ENCODE assay signal across 27 cellular contexts in genomic region chr1:39422604-39423003, GRCh38.
A peak's percentile ranks its signal among the peaks of the same experiment; 100 is the strongest.
DNase-seq lines count a peak whose midpoint lies in the region; ATAC-seq lines count a peak whose summit lies in the region.
"Had no signal": no experiment of that assay in that cellular context is flagged by ENCODE, and none has a peak within 500 bp of the region (broad histone marks: within the 10 kb centered on the region; RNA-seq: fewer than 3 reads in every experiment).

No MANE protein-coding gene starts in this region.

- H3K9me3 ChIP-seq in Karpas-422 (ENCODE audit: low read length) = no peaks in the 10 kb centered on the region
- H3K9me3 ChIP-seq: esophagus muscularis mucosa, heart left ventricle, left ventricle myocardium inferior, vagina had no signal

- no peak overlapping the region for H3K9ac ChIP-seq in Karpas-422 (ENCODE audit: low read length)
- H3K9ac ChIP-seq: GM23248, neural progenitor cell, parathyroid adenoma had no signal

- intact Hi-C loops in activated T-helper 2 cell treated with anti-CD3 and anti-CD28 coated beads, Interferon-gamma antibody, Interleukin-2, Interleukin-4, amounts not matched to agents 10 μg/mL and 5 μg/mL and 100 μg/mL, durations not matched to agents 14 hours and 24 hours and 36 hours (cut with micrococcal nuclease) = no loop called here

- no peaks in the 10 kb centered on the region for H3K9me3 Mint-ChIP-seq in activated T-cell treated with anti-CD3 and anti-CD28 coated beads, Interleukin-2, amount 50 U/mL, for 72 hours
- no peaks in the 10 kb centered on the region for H3K9me3 Mint-ChIP-seq in activated T-helper 2 cell treated with anti-CD3 and anti-CD28 coated beads, Interferon-gamma antibody, Interleukin-2, Interleukin-4, amounts not matched to agents 10 μg/mL and 5 μg/mL and 100 μg/mL, durations not matched to agents 14 hours and 24 hours and 36 hours
- H3K9me3 Mint-ChIP-seq: activated naive CD4-positive, alpha-beta T cell treated with anti-CD3 and anti-CD28 coated beads, Interleukin-2, amount 50 U/mL, for 72 hours; neural progenitor cell had no signal

- H3K36me3 Mint-ChIP-seq in activated T-cell treated with anti-CD3 and anti-CD28 coated beads, Interleukin-2, amount 50 U/mL, for 72 hours (ENCODE audit: insufficient read depth in 2 of 2) = peaks cover 13 to 17% of the 10 kb centered on the region in 2 donors
- peaks cover 58% of the 10 kb centered on the region for H3K36me3 Mint-ChIP-seq in activated T-helper 2 cell treated with anti-CD3 and anti-CD28 coated beads, Interferon-gamma antibody, Interleukin-2, Interleukin-4, amounts not matched to agents 10 μg/mL and 5 μg/mL and 100 μg/mL, durations not matched to agents 14 hours and 24 hours and 36 hours (ENCODE audit: low read depth)

- no peaks in the 10 kb centered on the region for H3K36me3 ChIP-seq in Karpas-422 (ENCODE audit: insufficient read depth, low read length)

- H3K9me2 ChIP-seq in Karpas-422 (replicated peaks; ENCODE audit: insufficient read depth, low read length) = no peaks in the 10 kb centered on the region

- no peak overlapping the region for H2AFZ ChIP-seq in Karpas-422 (ENCODE audit: low read length)
- H2AFZ ChIP-seq: GM23248, neural progenitor cell, parathyroid adenoma had no signal

- no peak overlapping the region for H3K27ac ChIP-seq in Karpas-422 (ENCODE audit: low read length)
- H3K27ac ChIP-seq: esophagus muscularis mucosa, GM23248, heart left ventricle, left ventricle myocardium inferior, neural progenitor cell, parathyroid adenoma, skin epidermis, vagina, VCaP had no signal

- no peaks in the 10 kb centered on the region for H3K27me3 ChIP-seq in Karpas-422 (ENCODE audit: low read length)
- H3K27me3 ChIP-seq: esophagus muscularis mucosa, heart left ventricle, neural progenitor cell, vagina had no signal

- no peak overlapping the region for H3K4me2 ChIP-seq in Karpas-422 (ENCODE audit: low read depth, low read length, poor library complexity, severe bottlenecking)
- H3K4me2 ChIP-seq: neural progenitor cell had no signal

- H3K4me3 ChIP-seq in Karpas-422 (ENCODE audit: low read length) = no peak overlapping the region
- H3K4me3 ChIP-seq: esophagus muscularis mucosa, GM23248, heart left ventricle, left ventricle myocardium inferior, neural progenitor cell, skin epidermis, vagina had no signal

- DNase-seq in activated T-cell treated with anti-CD3 and anti-CD28 coated beads, Interleukin-2, amount 50 U/mL, for 72 hours = no peak
- no peak for DNase-seq in activated T-cell treated with anti-CD3 and anti-CD28 coated beads, Interleukin-2, amount 50 U/mL, for 48 hours
- peak; percentile 53 for DNase-seq in Karpas-422
- DNase-seq in activated T-helper 2 cell treated with anti-CD3 and anti-CD28 coated beads, Interferon-gamma antibody, Interleukin-2, Interleukin-4, amounts not matched to agents 10 μg/mL and 5 μg/mL and 100 μg/mL, durations not matched to agents 14 hours and 24 hours and 36 hours (ENCODE audit: low spot score) = no peak
- DNase-seq in SHP77 (lab: John Stamatoyannopoulos, UW) = no peak
- no peak for DNase-seq in HPDE6-E6E7 (ENCODE audit: extremely low spot score)
- DNase-seq: activated CD4-positive, alpha-beta T cell treated with anti-CD3 and anti-CD28 coated beads for 4 hours; foreskin fibroblast; GM23248; heart left ventricle; KBM-7; left ventricle myocardium inferior; mesenchymal stem cell; NCI-H2029 treated with DMSO at 0.1 percent for 48 hours; NCI-H748 treated with DMSO at 0.1 percent for 48 hours; SIG-M5; stimulated activated naive CD4-positive, alpha-beta T cell; SW 1271; T1000 had no signal

- H4K20me1 ChIP-seq in Karpas-422 (ENCODE audit: insufficient read depth, low read depth, low read length) = no peaks in the 10 kb centered on the region

- H3K4me3 Mint-ChIP-seq in activated T-cell treated with anti-CD3 and anti-CD28 coated beads, Interleukin-2, amount 50 U/mL, for 72 hours = peak overlapping the region in 1 of 2 donors; percentile 8
- H3K4me3 Mint-ChIP-seq in activated T-helper 2 cell treated with anti-CD3 and anti-CD28 coated beads, Interferon-gamma antibody, Interleukin-2, Interleukin-4, amounts not matched to agents 10 μg/mL and 5 μg/mL and 100 μg/mL, durations not matched to agents 14 hours and 24 hours and 36 hours (ENCODE audit: low read depth) = no peak overlapping the region
- H3K4me3 Mint-ChIP-seq: neural progenitor cell had no signal

- H3K4me1 Mint-ChIP-seq in activated T-cell treated with anti-CD3 and anti-CD28 coated beads, Interleukin-2, amount 50 U/mL, for 72 hours (ENCODE audit: low read depth) = peaks cover 17% of the 10 kb centered on the region
- peaks cover 9% of the 10 kb centered on the region for H3K4me1 Mint-ChIP-seq in activated T-helper 2 cell treated with anti-CD3 and anti-CD28 coated beads, Interferon-gamma antibody, Interleukin-2, Interleukin-4, amounts not matched to agents 10 μg/mL and 5 μg/mL and 100 μg/mL, durations not matched to agents 14 hours and 24 hours and 36 hours (ENCODE audit: low read depth)

- peak overlapping the region; percentile 40 for H3K27ac Mint-ChIP-seq in activated T-cell treated with anti-CD3 and anti-CD28 coated beads, Interleukin-2, amount 50 U/mL, for 72 hours
- peak overlapping the region; percentile 7 for H3K27ac Mint-ChIP-seq in activated T-helper 2 cell treated with anti-CD3 and anti-CD28 coated beads, Interferon-gamma antibody, Interleukin-2, Interleukin-4, amounts not matched to agents 10 μg/mL and 5 μg/mL and 100 μg/mL, durations not matched to agents 14 hours and 24 hours and 36 hours
- H3K27ac Mint-ChIP-seq: activated naive CD4-positive, alpha-beta T cell treated with anti-CD3 and anti-CD28 coated beads, Interleukin-2, amount 50 U/mL, for 72 hours; neural progenitor cell had no signal

- H3K27me3 Mint-ChIP-seq in activated T-cell treated with anti-CD3 and anti-CD28 coated beads, Interleukin-2, amount 50 U/mL, for 72 hours (ENCODE audit: low read depth) = no peaks in the 10 kb centered on the region
- no peaks in the 10 kb centered on the region for H3K27me3 Mint-ChIP-seq in activated T-helper 2 cell treated with anti-CD3 and anti-CD28 coated beads, Interferon-gamma antibody, Interleukin-2, Interleukin-4, amounts not matched to agents 10 μg/mL and 5 μg/mL and 100 μg/mL, durations not matched to agents 14 hours and 24 hours and 36 hours (ENCODE audit: low read depth)

- H3K4me1 ChIP-seq in Karpas-422 (ENCODE audit: low read length) = no peaks in the 10 kb centered on the region
- H3K4me1 ChIP-seq: neural progenitor cell, parathyroid adenoma had no signal

- no peaks in the 10 kb centered on the region for H3K79me2 ChIP-seq in Karpas-422 (ENCODE audit: low read length)

- ATAC-seq in activated T-cell treated with anti-CD3 and anti-CD28 coated beads, Interleukin-2, amount 50 U/mL, for 72 hours (replicated peaks in 1 of 2) = peak in 1 of 2 donors; percentile 69
- no peak for ATAC-seq in GM21515 (IDR thresholded peaks at IDR 0.05; ENCODE audit: unreplicated experiment)
- ATAC-seq: heart left ventricle had no signal
